In the genomic region with DNA sequence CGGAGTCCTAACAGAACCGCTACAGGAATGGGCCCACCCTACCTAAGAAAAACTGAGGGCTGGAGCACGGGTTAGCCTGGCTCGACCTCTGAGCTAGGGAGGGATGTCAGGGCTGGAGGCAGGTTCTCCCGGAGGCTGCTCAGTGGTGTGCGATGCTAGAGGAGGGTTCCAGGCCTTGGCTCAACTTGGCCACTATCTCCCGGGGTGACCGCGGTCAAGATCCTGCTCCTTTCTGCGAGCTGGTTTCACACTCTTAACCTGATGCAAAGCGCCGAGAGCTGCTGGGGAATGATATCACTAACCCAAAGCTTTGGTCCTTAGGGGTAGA, we compare ENCODE assay signal across 8 cellular contexts. TPM values are rescaled to one million over a fixed set of nuclear protein-coding genes. Genes with fewer than 3 reads are reported as not detected.
A peak's percentile ranks its signal among the peaks of the same experiment; 100 is the strongest.
DNase-seq lines count a peak whose midpoint lies in the region; ATAC-seq and TF ChIP-seq lines count a peak whose summit lies in the region.

No MANE protein-coding gene starts in this region.

- no peaks in the 10 kb centered on the region for H3K36me3 ChIP-seq in GM23338 (ENCODE audit: insufficient read depth)
- peaks cover under 1% of the 10 kb centered on the region for H3K36me3 ChIP-seq in cardiac muscle cell

- peak overlapping the region; percentile 87 for H2AFZ ChIP-seq in GM23338

- H4K20me1 ChIP-seq in GM23338 (replicated peaks; ENCODE audit: insufficient read depth): no peaks in the 10 kb centered on the region

- H3K27ac ChIP-seq in GM23338 (ENCODE audit: low read depth) (no peak overlapping the region), cardiac muscle cell (peak overlapping the region; percentile 97)

- H3K4me1 ChIP-seq in GM23338 (ENCODE audit: insufficient read depth) (peaks cover 9% of the 10 kb centered on the region), cardiac muscle cell (ENCODE audit: low read depth) (peaks cover 9% of the 10 kb centered on the region)

- H3K4me1 Mint-ChIP-seq in GM23338 (peaks cover 11% of the 10 kb centered on the region), T-cell (peaks cover 25 to 41% (median 33%) of the 10 kb centered on the region in 3 donors)

- H3K27me3 ChIP-seq in GM23338 (ENCODE audit: insufficient read depth) (no peaks in the 10 kb centered on the region), cardiac muscle cell (no peaks in the 10 kb centered on the region)

- POLR2A ChIA-PET in AG04449 (lab: Yijun Ruan, JAX): interaction anchor here (0.6 to 2.0 kb wide), 8 partner anchors 11 to 110 kb away, joined by 3 to 11 read pairs (median 5); a partner anchor contains a TSS
- POLR2A ChIA-PET in T-cell (lab: Charles Lee): interaction anchor here (0.5 to 3.3 kb wide), 17 partner anchors 9 to 1813 kb away, joined by 3 to 25 read pairs (median 5); a partner anchor contains a TSS

- peak overlapping the region; percentile 100 for H3K27ac Mint-ChIP-seq in GM23338
- peak overlapping the region; percentile 100 for H3K27ac Mint-ChIP-seq in T-cell

- no peaks in the 10 kb centered on the region for H3F3A ChIP-seq in GM23338 (replicated peaks; ENCODE audit: low read depth)

- H3K9me3 Mint-ChIP-seq in GM23338 (no peaks in the 10 kb centered on the region), T-cell (no peaks in the 10 kb centered on the region)

- ATAC-seq in GM23338: peak; percentile 26
- ATAC-seq in T-cell (replicated peaks in 1 of 4): peak; percentile 28 to 37 (median 34)
- no peak for ATAC-seq in HG03025 (IDR thresholded peaks at IDR 0.05; ENCODE audit: low FRiP score, unreplicated experiment)

- peak overlapping the region; percentile 95 for H3K4me3 ChIP-seq in AG04449 (ENCODE audit: low read depth, low read length)
- H3K4me3 ChIP-seq in GM23338: peak overlapping the region; percentile 81
- H3K4me3 ChIP-seq in cardiac muscle cell: peak overlapping the region; percentile 95
- H3K4me3 ChIP-seq in skeletal muscle cell (ENCODE audit: low read depth, low read length): peak overlapping the region; percentile 89

- H3K4me3 Mint-ChIP-seq in GM23338: peak overlapping the region; percentile 100
- peak overlapping the region; percentile 96 to 100 (median 98) for H3K4me3 Mint-ChIP-seq in T-cell

- no peaks in the 10 kb centered on the region for H3K9me3 ChIP-seq in cardiac muscle cell (ENCODE audit: low read depth)

- CTCF ChIA-PET in AG04449 (lab: Yijun Ruan, JAX) (interaction anchor here (1.0 to 22.2 kb wide), 10 partner anchors 9 to 165 kb away, joined by 3 to 647 read pairs (median 4); a partner anchor contains a TSS), T-cell (lab: Charles Lee) (interaction anchor here (0.6 to 3.0 kb wide), 15 partner anchors 14 to 110 kb away, joined by 3 to 36 read pairs (median 4); a partner anchor contains a TSS)

- no peaks in the 10 kb centered on the region for H3K9me2 ChIP-seq in GM23338 (ENCODE audit: insufficient read depth)

- H3K36me3 Mint-ChIP-seq in GM23338 (ENCODE audit: low read depth) (peaks cover 18% of the 10 kb centered on the region), T-cell (peaks cover 17% of the 10 kb centered on the region)

- H3K27me3 Mint-ChIP-seq in GM23338 (ENCODE audit: insufficient read depth, low read depth, poor library complexity): peaks cover 9% of the 10 kb centered on the region
- no peaks in the 10 kb centered on the region for H3K27me3 Mint-ChIP-seq in T-cell

- H3K79me2 ChIP-seq in GM23338 (replicated peaks; ENCODE audit: insufficient read depth): peaks cover 24% of the 10 kb centered on the region

- TF ChIP-seq CTCF in AG04449 (IDR thresholded peaks at IDR 0.05; ENCODE audit: insufficient read depth, low read length, missing control alignments) (no peak), GM23338 (conservative IDR thresholded peaks at IDR 0.05; ENCODE audit: low read depth in 2 of 2) (no peak), cardiac muscle cell (IDR thresholded peaks at IDR 0.05; ENCODE audit: low read depth, low read length) (no peak)

- peak overlapping the region; percentile 96 for H3K4me2 ChIP-seq in GM23338

- no peak for DNase-seq in AG04449 (ENCODE audit: low read depth, low spot score)
- no peak for DNase-seq in GM23338 (ENCODE audit: low spot score)
- DNase-seq in T-cell: no peak
- no peak for DNase-seq in cardiac muscle cell (ENCODE audit: low read depth in 1 of 2, low spot score in 1 of 2)
- no peak for DNase-seq in skeletal muscle cell (ENCODE audit: low read depth)
- DNase-seq in DMS153 treated with DMSO at 0.1 percent for 48 hours (lab: John Stamatoyannopoulos, UW; ENCODE audit: unreplicated experiment): no peak
- no peak for DNase-seq in activated CD4-positive, alpha-beta T cell treated with anti-CD3 and anti-CD28 coated beads, Interleukin-2, amount 50 U/mL, for 4 hours

TF ChIP-seq in GM23338, 12 proteins besides CTCF, POLR2A, EP300 and RAD21:
- TF ChIP-seq ZNF331 (CRISPR knock-in tag; IDR thresholded peaks at IDR 0.05; ENCODE audit: low read depth): no peak
- TF ChIP-seq NANOG (IDR thresholded peaks at IDR 0.05; ENCODE audit: borderline replicate concordance): no peak
- no peak for TF ChIP-seq JUNB (IDR thresholded peaks at IDR 0.05; ENCODE audit: unreplicated experiment)
- no peak for TF ChIP-seq EZH2 (IDR thresholded peaks at IDR 0.05; ENCODE audit: low read depth, unreplicated experiment)
- no peak for TF ChIP-seq STAT1 (IDR thresholded peaks at IDR 0.05; ENCODE audit: unreplicated experiment)

RNA-seq across cellular contexts. Expression of a gene that starts 0.3 kb away (rescaled TPM):
- total RNA-seq in GM23338 (2014; rRNA removed; shearing (Covaris generic)): 35.5 and 37.2 TPM in 2 replicates
- 58.3 and 62.0 TPM in 2 replicates for polyA plus RNA-seq in GM23338 (2016; fragmentation: Nextera tagmentation; extraction: Ambion mirVana)
- 10 to 100 TPM; 43.7 to 59.6 (median 55.5) TPM for total RNA-seq in T-cell
- 32.0 and 60.6 TPM in 2 replicates for total RNA-seq in cardiac muscle cell
- polyA plus RNA-seq in cardiac muscle cell: 86.7 and 89.7 TPM in 2 replicates

RNA-seq across cellular contexts. Expression of a gene that starts 58.9 kb away (rescaled TPM):
- 16.0 and 25.1 TPM in 2 replicates for total RNA-seq in GM23338 (2014; rRNA removed; shearing (Covaris generic))
- polyA plus RNA-seq in GM23338 (2016; fragmentation: Nextera tagmentation; extraction: Ambion mirVana): 10.1 and 12.1 TPM in 2 replicates
- 10 to 100 TPM; 13.2 to 42.6 (median 34.5) TPM for total RNA-seq in T-cell
- total RNA-seq in cardiac muscle cell: 3.0 and 3.1 TPM in 2 replicates
- 0.96 and 2.3 TPM in 2 replicates for polyA plus RNA-seq in cardiac muscle cell
